15 cellular contexts compared by ENCODE assay signal in genomic region chr17:45256114-45256966, GRCh38. TPM values are rescaled to one million over a fixed set of nuclear protein-coding genes. Genes with fewer than 3 reads are reported as not detected.
DNase-seq lines count a peak whose midpoint lies in the region; ATAC-seq and TF ChIP-seq lines count a peak whose summit lies in the region.
"Had no signal": no experiment of that assay in that cellular context is flagged by ENCODE, and none has a peak within 500 bp of the region (broad histone marks: within the 10 kb centered on the region; RNA-seq: fewer than 3 reads in every experiment).

No MANE protein-coding gene starts in this region.

- no peaks in the 10 kb centered on the region for H3K36me3 ChIP-seq in CD4-positive, alpha-beta memory T cell (ENCODE audit: insufficient read depth, low read length)
- H3K36me3 ChIP-seq in HEK293 (ENCODE audit: control insufficient read depth in 2 of 2, insufficient read depth in 1 of 2, low read length in 2 of 2) (no peaks in the 10 kb centered on the region; a peak in 1 of 3 replicates), left lung (no peaks in the 10 kb centered on the region)
- H3K36me3 ChIP-seq: HAP-1 had no signal

- no peak for DNase-seq in CD4-positive, alpha-beta memory T cell
- DNase-seq in activated CD8-positive, alpha-beta T cell treated with anti-CD3 and anti-CD28 coated beads for 36 hours: peak; percentile 49
- peak in 1 of 2 donors; percentile 50 for DNase-seq in left lung
- no peak for DNase-seq in GM10248 (ENCODE audit: extremely low spot score)
- no peak for DNase-seq in NCI-H2107 treated with DMSO at 0.1 percent for 48 hours (lab: John Stamatoyannopoulos, UW; ENCODE audit: unreplicated experiment)
- no peak for DNase-seq in SHP77 treated with DMSO at 0.1 percent for 48 hours (lab: John Stamatoyannopoulos, UW)
- DNase-seq: dermis blood vessel endothelial cell, NCI-H2081 treated with DMSO at 0.1 percent for 48 hours had no signal

- TF ChIP-seq CTCF in HEK293 (tag by site-specific recombination; IDR thresholded peaks at IDR 0.05) (no peak), left lung (IDR thresholded peaks at IDR 0.05) (no peak), GM10248 (IDR thresholded peaks at IDR 0.05; ENCODE audit: control extremely low read depth, extremely low read depth, low read depth, missing control alignments) (no peak)
- TF ChIP-seq CTCF in activated CD8-positive, alpha-beta T cell treated with anti-CD3 and anti-CD28 coated beads for 36 hours (IDR thresholded peaks at IDR 0.05): peak; percentile 37

- CTCF ChIA-PET in CD4-positive, alpha-beta memory T cell (lab: Charles Lee; ENCODE audit: partially characterized antibody): interaction anchor here (0.7 to 3.3 kb wide), 8 partner anchors 10 to 136 kb away, joined by 3 to 13 read pairs (median 3); no protein-coding TSS in a partner anchor
- CTCF ChIA-PET in HEK293 (lab: Yijun Ruan, JAX) (interaction anchor here (0.7 to 2.9 kb wide), 10 partner anchors 8 to 137 kb away, joined by 3 to 15 read pairs (median 4); no protein-coding TSS in a partner anchor), GM10248 (lab: Yijun Ruan, JAX) (interaction anchor here (1.1 to 3.8 kb wide), 9 partner anchors 10 to 129 kb away, joined by 3 to 15 read pairs (median 6); partner anchors contain the start of gene ACBD4)
- CTCF ChIA-PET in activated CD8-positive, alpha-beta T cell treated with anti-CD3 and anti-CD28 coated beads for 36 hours (lab: Charles Lee): interaction anchor here (1.0 to 5.5 kb wide), 13 partner anchors 10 to 172 kb away, joined by 3 to 25 read pairs (median 5); partner anchors contain the start of genes ACBD4 and FMNL1

- POLR2A ChIA-PET in CD4-positive, alpha-beta memory T cell (lab: Charles Lee; ENCODE audit: partially characterized antibody): interaction anchor here (1.1 to 30.3 kb wide), 5 partner anchors 10 to 108 kb away, joined by 4 to 1143 read pairs (median 12); partner anchors contain the start of genes FMNL1 and HEXIM1
- POLR2A ChIA-PET in HEK293 (lab: Yijun Ruan, JAX) (interaction anchor here (0.6 to 1.9 kb wide), 3 partner anchors 8 to 107 kb away, joined by 3 to 6 read pairs (median 3); no protein-coding TSS in a partner anchor), GM10248 (lab: Yijun Ruan, JAX) (interaction anchor here (1.4 kb wide), 1 partner anchor 107 kb away, joined by 9 read pairs; the partner anchor contains the start of gene HEXIM1)
- POLR2A ChIA-PET in activated CD8-positive, alpha-beta T cell treated with anti-CD3 and anti-CD28 coated beads for 36 hours (lab: Charles Lee): interaction anchor here (0.8 to 6.1 kb wide), 5 partner anchors 9 to 195 kb away, joined by 3 to 45 read pairs (median 4); partner anchors contain the start of gene NMT1

- H3K27me3 ChIP-seq in CD4-positive, alpha-beta memory T cell (ENCODE audit: insufficient read depth, low read length): no peaks in the 10 kb centered on the region
- no peaks in the 10 kb centered on the region for H3K27me3 ChIP-seq in left lung

- ATAC-seq in activated CD8-positive, alpha-beta T cell treated with anti-CD3 and anti-CD28 coated beads for 36 hours: peak; percentile 35
- ATAC-seq in left lung: peak; percentile 55
- no peak for ATAC-seq in HG03520 (IDR thresholded peaks at IDR 0.05; ENCODE audit: unreplicated experiment)

- peaks cover 36% of the 10 kb centered on the region for H3K4me1 ChIP-seq in CD4-positive, alpha-beta memory T cell (ENCODE audit: insufficient read depth, low read length)
- H3K4me1 ChIP-seq in HEK293 (ENCODE audit: control insufficient read depth, insufficient read depth, low read length) (no peaks in the 10 kb centered on the region), left lung (peaks cover 0 to 25% of the 10 kb centered on the region in 2 donors)
- H3K4me1 ChIP-seq: HAP-1 had no signal

- H3K27ac ChIP-seq in CD4-positive, alpha-beta memory T cell (ENCODE audit: low read depth, low read length): no peak overlapping the region
- H3K27ac ChIP-seq in HEK293 (ENCODE audit: extremely low read depth, low read depth, low read length) (no peak overlapping the region), left lung (no peak overlapping the region)
- H3K27ac ChIP-seq: HL-60 had no signal

- H3K9me3 Mint-ChIP-seq in CD4-positive, alpha-beta memory T cell: no peaks in the 10 kb centered on the region
- no peaks in the 10 kb centered on the region for H3K9me3 Mint-ChIP-seq in activated CD8-positive, alpha-beta T cell treated with anti-CD3 and anti-CD28 coated beads for 36 hours

- intact Hi-C loops in CD4-positive, alpha-beta memory T cell (cut with micrococcal nuclease): no loop called here
- intact Hi-C loops in activated CD8-positive, alpha-beta T cell treated with anti-CD3 and anti-CD28 coated beads for 36 hours (cut with micrococcal nuclease): no loop called here
- intact Hi-C loops in left lung (cut with DNase I): no loop called here

- H3K27me3 Mint-ChIP-seq in CD4-positive, alpha-beta memory T cell: no peaks in the 10 kb centered on the region
- no peaks in the 10 kb centered on the region for H3K27me3 Mint-ChIP-seq in activated CD8-positive, alpha-beta T cell treated with anti-CD3 and anti-CD28 coated beads for 36 hours

- peaks cover 27 to 71% (median 44%) of the 10 kb centered on the region in 4 donors for H3K4me1 Mint-ChIP-seq in CD4-positive, alpha-beta memory T cell
- peaks cover 58% of the 10 kb centered on the region for H3K4me1 Mint-ChIP-seq in activated CD8-positive, alpha-beta T cell treated with anti-CD3 and anti-CD28 coated beads for 36 hours (ENCODE audit: low read depth)

- peak overlapping the region in 4 of 8 donors; percentile 7 to 57 (median 28) for H3K4me3 Mint-ChIP-seq in CD4-positive, alpha-beta memory T cell
- H3K4me3 Mint-ChIP-seq in activated CD8-positive, alpha-beta T cell treated with anti-CD3 and anti-CD28 coated beads for 36 hours: no peak overlapping the region

- H3K4me3 ChIP-seq in CD4-positive, alpha-beta memory T cell (ENCODE audit: low read length in 2 of 2): no peak overlapping the region
- no peak overlapping the region for H3K4me3 ChIP-seq in HEK293 (ENCODE audit: low read depth, low read length)
- H3K4me3 ChIP-seq in left lung: no peak overlapping the region
- H3K4me3 ChIP-seq: HAP-1 had no signal

- H3K27ac Mint-ChIP-seq in CD4-positive, alpha-beta memory T cell: peak overlapping the region; percentile 16 to 81 (median 57)
- peak overlapping the region; percentile 73 for H3K27ac Mint-ChIP-seq in activated CD8-positive, alpha-beta T cell treated with anti-CD3 and anti-CD28 coated beads for 36 hours

- peaks cover 0 to 7% of the 10 kb centered on the region in 2 donors for H3K36me3 Mint-ChIP-seq in CD4-positive, alpha-beta memory T cell
- H3K36me3 Mint-ChIP-seq in activated CD8-positive, alpha-beta T cell treated with anti-CD3 and anti-CD28 coated beads for 36 hours (ENCODE audit: low read depth): peaks cover 12% of the 10 kb centered on the region

- H3K9me3 ChIP-seq in CD4-positive, alpha-beta memory T cell (ENCODE audit: control insufficient read depth in 1 of 2, low read length in 2 of 2): no peaks in the 10 kb centered on the region
- H3K9me3 ChIP-seq in HEK293 (ENCODE audit: control insufficient read depth, insufficient read depth, low read depth, low read length) (no peaks in the 10 kb centered on the region), left lung (no peaks in the 10 kb centered on the region)
- H3K9me3 ChIP-seq: HAP-1 had no signal

TF ChIP-seq in HEK293, 187 proteins besides CTCF, POLR2A, EP300 and RAD21:
- peak; percentile 31; the same call in 1 of the 2 replicates for TF ChIP-seq GLIS1 (tag by site-specific recombination; IDR thresholded peaks at IDR 0.05)
- TF ChIP-seq ZNF629 (tag by site-specific recombination; IDR thresholded peaks at IDR 0.05): no peak
- TF ChIP-seq ZNF707 (tag by site-specific recombination; IDR thresholded peaks at IDR 0.05): no peak
- TF ChIP-seq ZFHX2 (tag by site-specific recombination; conservative IDR thresholded peaks at IDR 0.05): peak; percentile 89
- peak; percentile 87 for TF ChIP-seq EGR2 (tag by site-specific recombination; IDR thresholded peaks at IDR 0.05; ENCODE audit: low read depth)
- TF ChIP-seq ZNF341 (tag by site-specific recombination; IDR thresholded peaks at IDR 0.05; ENCODE audit: low read depth): peak; percentile 59
- TF ChIP-seq ZNF10 (tag by site-specific recombination; IDR thresholded peaks at IDR 0.05): no peak
- no peak for TF ChIP-seq SCRT2 (tag by site-specific recombination; IDR thresholded peaks at IDR 0.05)
- no peak for TF ChIP-seq ZNF654 (tag by site-specific recombination; IDR thresholded peaks at IDR 0.05; ENCODE audit: low read depth)

RNA-seq across cellular contexts. Expression of gene SPATA32, which starts 5.6 kb away (rescaled TPM):
- under 1 TPM; 0.22 to 0.41 TPM for total RNA-seq in CD4-positive, alpha-beta memory T cell
- under 1 TPM; 0.25 to 0.49 TPM for polyA plus RNA-seq in CD4-positive, alpha-beta memory T cell
- total RNA-seq in activated CD8-positive, alpha-beta T cell treated with anti-CD3 and anti-CD28 coated beads for 36 hours: under 1 TPM; 0.27 to 0.63 TPM
- not detected for total RNA-seq in left lung
- total RNA-seq: Daoy, dermis blood vessel endothelial cell, SK-MEL-5, urinary bladder had no signal
- polyA plus RNA-seq: urinary bladder had no signal

RNA-seq across cellular contexts. Expression of gene FMNL1, which starts 34.7 kb away (rescaled TPM):
- 100 to 1,000 TPM; 403 to 405 TPM for total RNA-seq in CD4-positive, alpha-beta memory T cell
- 10 to 100 TPM in 1 of 2 donors, 1 to 10 TPM in 1; 8.1 to 64.4 TPM for polyA plus RNA-seq in CD4-positive, alpha-beta memory T cell
- 100 to 1,000 TPM; 285 to 298 TPM for total RNA-seq in activated CD8-positive, alpha-beta T cell treated with anti-CD3 and anti-CD28 coated beads for 36 hours
- 100 to 1,000 TPM in 1 of 2 donors, 10 to 100 TPM in 1; 42.0 to 118 TPM for total RNA-seq in left lung
